ENCODE assay signal across 16 cellular contexts in the genomic region with DNA sequence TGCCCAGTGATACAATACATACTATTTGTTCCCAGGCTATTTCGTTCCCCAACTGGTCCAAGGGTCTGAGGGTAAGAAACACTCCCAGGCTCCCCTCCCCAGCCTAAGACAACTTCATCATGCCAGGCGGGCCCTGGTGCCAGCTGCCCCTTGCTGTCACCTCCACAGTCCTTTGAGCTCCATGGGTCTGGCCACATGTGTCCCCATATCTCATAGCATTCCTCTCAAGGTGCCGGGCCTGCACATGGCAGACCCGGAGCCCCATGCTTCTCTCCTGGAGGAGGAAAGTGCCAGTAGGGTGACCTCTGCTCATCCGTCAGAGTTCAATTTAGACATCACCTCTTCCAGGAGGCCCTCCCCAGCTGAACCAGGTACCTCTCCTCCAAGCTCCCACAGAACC.
DNase-seq lines count a peak whose midpoint lies in the region; ATAC-seq, FAIRE-seq and TF ChIP-seq lines count a peak whose summit lies in the region.
"Had no signal": no experiment of that assay in that cellular context is flagged by ENCODE, and none has a peak within 500 bp of the region (broad histone marks: within the 10 kb centered on the region; RNA-seq: fewer than 3 reads in every experiment).

No MANE protein-coding gene starts in this region.

- H3K27ac ChIP-seq in BLaER1 (peak overlapping the region; percentile 89), neural progenitor cell (no peak overlapping the region)
- H3K27ac ChIP-seq: C4-2B, GM23248, RWPE1 had no signal

- H3K9me3 ChIP-seq in BLaER1 (no peaks in the 10 kb centered on the region), neural progenitor cell (ENCODE audit: low read depth) (no peaks in the 10 kb centered on the region)

- POLR2A ChIA-PET in activated B cell treated with CpG ODN at 0.5 μM for 24 hours (lab: Charles Lee) = no interaction called here

- H3K4me2 ChIP-seq in BLaER1 (peak overlapping the region; percentile 92), neural progenitor cell (no peak overlapping the region)

- H3K27ac Mint-ChIP-seq in activated CD4-positive, alpha-beta T cell treated with anti-CD3 and anti-CD28 coated beads, Interleukin-2, amount 10 ng/mL, durations not matched to agents 24 days and 14 days = peak overlapping the region; percentile 41
- H3K27ac Mint-ChIP-seq in activated B cell treated with CpG ODN at 0.5 μM for 24 hours = no peak overlapping the region
- peak overlapping the region; percentile 12 for H3K27ac Mint-ChIP-seq in neural progenitor cell

- intact Hi-C loops in activated CD4-positive, alpha-beta T cell treated with anti-CD3 and anti-CD28 coated beads, Interleukin-2, amount 10 ng/mL, durations not matched to agents 24 days and 14 days (cut with micrococcal nuclease) = no loop called here
- intact Hi-C loops in activated B cell treated with CpG ODN at 0.5 μM for 24 hours (cut with micrococcal nuclease) = no loop called here

- no peak overlapping the region for H3K4me3 Mint-ChIP-seq in activated CD4-positive, alpha-beta T cell treated with anti-CD3 and anti-CD28 coated beads, Interleukin-2, amount 10 ng/mL, durations not matched to agents 24 days and 14 days
- H3K4me3 Mint-ChIP-seq in activated B cell treated with CpG ODN at 0.5 μM for 24 hours (peak overlapping the region; percentile 45), neural progenitor cell (no peak overlapping the region)

- no peak for ATAC-seq in activated B cell treated with CpG ODN at 0.5 μM for 24 hours (ENCODE audit: low read depth)

- H3K4me3 ChIP-seq in BLaER1 (peak overlapping the region; percentile 39), neural progenitor cell (no peak overlapping the region)
- H3K4me3 ChIP-seq: GM23248 had no signal

- H3K36me3 Mint-ChIP-seq in activated CD4-positive, alpha-beta T cell treated with anti-CD3 and anti-CD28 coated beads, Interleukin-2, amount 10 ng/mL, durations not matched to agents 24 days and 14 days (ENCODE audit: low read depth) = no peaks in the 10 kb centered on the region
- H3K36me3 Mint-ChIP-seq in activated B cell treated with CpG ODN at 0.5 μM for 24 hours (ENCODE audit: low read depth) (no peaks in the 10 kb centered on the region), neural progenitor cell (no peaks in the 10 kb centered on the region)
- H3K36me3 Mint-ChIP-seq: IgD-negative memory B cell had no signal

- CTCF ChIA-PET in activated B cell treated with CpG ODN at 0.5 μM for 24 hours (lab: Charles Lee) = interaction anchor here (1.5 kb wide), 1 partner anchor 424 kb away, joined by 3 read pairs; no protein-coding TSS in a partner anchor

- H3K36me3 ChIP-seq in BLaER1 (no peaks in the 10 kb centered on the region; the same call in 1 of the 2 replicates), neural progenitor cell (no peaks in the 10 kb centered on the region)

- H3K4me1 ChIP-seq in BLaER1 = peaks cover 96% of the 10 kb centered on the region
- peaks cover 7% of the 10 kb centered on the region for H3K4me1 ChIP-seq in neural progenitor cell

- H3K27me3 ChIP-seq in BLaER1 (no peaks in the 10 kb centered on the region), neural progenitor cell (no peaks in the 10 kb centered on the region)

- H3K79me2 ChIP-seq in neural progenitor cell (ENCODE audit: low read depth) = no peaks in the 10 kb centered on the region

- no peaks in the 10 kb centered on the region for H3F3A ChIP-seq in neural progenitor cell (ENCODE audit: low read depth)

- peaks cover 3% of the 10 kb centered on the region for H3K27me3 Mint-ChIP-seq in activated CD4-positive, alpha-beta T cell treated with anti-CD3 and anti-CD28 coated beads, Interleukin-2, amount 10 ng/mL, durations not matched to agents 24 days and 14 days
- H3K27me3 Mint-ChIP-seq in activated B cell treated with CpG ODN at 0.5 μM for 24 hours (peaks cover 3% of the 10 kb centered on the region), neural progenitor cell (ENCODE audit: insufficient read depth, low read depth) (peaks cover 4% of the 10 kb centered on the region)

- no peak for TF ChIP-seq CTCF in activated B cell treated with CpG ODN at 0.5 μM for 24 hours (IDR thresholded peaks at IDR 0.05)
- TF ChIP-seq CTCF in neural progenitor cell (IDR thresholded peaks at IDR 0.05) = no peak

- no peak for DNase-seq in activated CD4-positive, alpha-beta T cell treated with anti-CD3 and anti-CD28 coated beads, Interleukin-2, amount 10 ng/mL, durations not matched to agents 24 days and 14 days
- no peak for DNase-seq in activated CD4-positive, alpha-beta T cell treated with anti-CD3 and anti-CD28 coated beads for 1 hour
- DNase-seq in activated B cell treated with CpG ODN at 0.5 μM for 24 hours (no peak), neural progenitor cell (ENCODE audit: low spot score) (no peak), hippocampal formation (lab: John Stamatoyannopoulos, UW) (no peak), RCC 7860 (ENCODE audit: low spot score) (no peak)
- no peak for DNase-seq in activated T-cell treated with anti-CD3 and anti-CD28 coated beads, Interleukin-2, amount 50 U/mL, for 1 hour
- DNase-seq: 8988T, GM23248, NCI-H226, NCI-H526 had no signal

- H3K9ac ChIP-seq in BLaER1 (peak overlapping the region; percentile 67), neural progenitor cell (no peak overlapping the region)
- H3K9ac ChIP-seq: GM23248 had no signal

- H3K9me3 Mint-ChIP-seq in activated CD4-positive, alpha-beta T cell treated with anti-CD3 and anti-CD28 coated beads, Interleukin-2, amount 10 ng/mL, durations not matched to agents 24 days and 14 days = no peaks in the 10 kb centered on the region
- H3K9me3 Mint-ChIP-seq in activated B cell treated with CpG ODN at 0.5 μM for 24 hours (no peaks in the 10 kb centered on the region), neural progenitor cell (peaks cover 1% of the 10 kb centered on the region)
- H3K9me3 Mint-ChIP-seq: IgD-negative memory B cell had no signal

- FAIRE-seq in RCC 7860 (lab: Jason Lieb, UNC) = no peak
- FAIRE-seq: GM18507 had no signal

- H3K4me1 Mint-ChIP-seq in activated CD4-positive, alpha-beta T cell treated with anti-CD3 and anti-CD28 coated beads, Interleukin-2, amount 10 ng/mL, durations not matched to agents 24 days and 14 days = peaks cover 7% of the 10 kb centered on the region
- H3K4me1 Mint-ChIP-seq in activated B cell treated with CpG ODN at 0.5 μM for 24 hours (peaks cover 36% of the 10 kb centered on the region), neural progenitor cell (peaks cover 25% of the 10 kb centered on the region)

- H4K20me1 ChIP-seq in BLaER1 = no peaks in the 10 kb centered on the region
- H4K20me1 ChIP-seq in neural progenitor cell (ENCODE audit: low read depth) = no peaks in the 10 kb centered on the region

- no peak overlapping the region for H2AFZ ChIP-seq in neural progenitor cell (replicated peaks)
- H2AFZ ChIP-seq: GM23248 had no signal
